ENCODE assay signal across 13 cellular contexts in the genomic region with DNA sequence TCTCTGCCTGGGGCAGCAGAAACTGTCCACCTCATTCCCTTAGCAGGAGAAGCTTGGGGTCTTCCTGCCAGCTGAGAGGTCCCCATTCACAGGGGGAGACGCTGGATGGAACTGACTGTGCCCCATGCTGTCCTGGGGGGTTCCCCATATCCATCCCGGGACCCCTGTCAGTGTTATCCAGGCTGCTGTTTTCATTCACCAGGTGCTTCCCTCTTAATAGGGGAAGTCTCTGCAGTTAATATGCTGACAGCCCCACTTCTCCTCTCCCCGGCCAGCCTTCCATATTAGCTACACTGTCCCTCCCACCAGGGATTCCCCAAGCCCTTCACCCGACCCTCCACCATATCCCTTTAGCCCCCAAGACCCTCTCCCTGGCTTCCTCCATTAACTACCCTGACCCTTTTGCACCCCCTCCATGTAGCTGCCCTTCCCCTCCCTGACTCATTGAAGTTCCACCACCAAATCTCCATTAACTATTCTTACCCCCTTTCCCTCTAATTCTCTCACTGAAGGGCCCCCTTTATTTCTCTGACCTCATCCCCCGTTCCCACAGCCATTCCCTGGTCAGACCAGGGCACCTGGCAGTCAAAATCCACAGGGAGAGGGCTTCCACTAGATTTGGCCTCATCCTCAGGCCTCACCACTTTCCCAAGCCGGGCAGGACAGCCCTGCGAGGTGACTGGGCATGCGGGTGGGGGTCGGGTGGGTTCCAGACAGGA.
DNase-seq lines count a peak whose midpoint lies in the region; ATAC-seq and TF ChIP-seq lines count a peak whose summit lies in the region.
"Had no signal": no experiment of that assay in that cellular context is flagged by ENCODE, and none has a peak within 500 bp of the region (broad histone marks: within the 10 kb centered on the region; RNA-seq: fewer than 3 reads in every experiment).

No MANE protein-coding gene starts in this region.

- in situ Hi-C loops in gastrocnemius medialis (cut with MboI; ENCODE audit: low sequenced_read_pairs in 4 of 4) = no loop called here

- H3K9ac ChIP-seq in smooth muscle cell (ENCODE audit: low read depth) = no peak overlapping the region

- H3K9me3 ChIP-seq in T-helper 17 cell (ENCODE audit: control insufficient read depth, low read length, poor library complexity, severe bottlenecking) = no peaks in the 10 kb centered on the region
- H3K9me3 ChIP-seq in iPS DF 6.9 (ENCODE audit: control insufficient read depth, insufficient read depth, low read length) = no peaks in the 10 kb centered on the region
- no peaks in the 10 kb centered on the region for H3K9me3 ChIP-seq in smooth muscle cell (replicated peaks; ENCODE audit: low read depth)
- no peaks in the 10 kb centered on the region for H3K9me3 ChIP-seq in gastrocnemius medialis

- peaks cover 18% of the 10 kb centered on the region for H3K4me1 Mint-ChIP-seq in activated T-cell treated with anti-CD3 and anti-CD28 coated beads, Interleukin-2, amount 50 U/mL, for 4 hours (ENCODE audit: low read depth)
- H3K4me1 Mint-ChIP-seq in T-helper 17 cell = peaks cover 21% of the 10 kb centered on the region

- H3K4me1 ChIP-seq in iPS DF 6.9 (ENCODE audit: control insufficient read depth, insufficient read depth, low read length) (peaks cover 4% of the 10 kb centered on the region; the same call in 1 of the 2 replicates), smooth muscle cell (ENCODE audit: low read depth) (peaks cover 19% of the 10 kb centered on the region), gastrocnemius medialis (no peaks in the 10 kb centered on the region)

- H3K9me3 Mint-ChIP-seq in activated T-cell treated with anti-CD3 and anti-CD28 coated beads, Interleukin-2, amount 50 U/mL, for 4 hours = no peaks in the 10 kb centered on the region
- H3K9me3 Mint-ChIP-seq: activated naive CD4-positive, alpha-beta T cell treated with anti-CD3 and anti-CD28 coated beads, Interleukin-2, amount 50 U/mL, for 72 hours had no signal

- H3K4me3 ChIP-seq in iPS DF 6.9 (ENCODE audit: low read length) (peak overlapping the region; percentile 34; the same call in 1 of the 2 replicates), smooth muscle cell (peak overlapping the region; percentile 43), gastrocnemius medialis (no peak overlapping the region)

- no peak overlapping the region for H2AFZ ChIP-seq in smooth muscle cell (ENCODE audit: low read depth)

- H3K36me3 ChIP-seq in iPS DF 6.9 (ENCODE audit: control insufficient read depth, insufficient read depth, low read length) (no peaks in the 10 kb centered on the region), smooth muscle cell (ENCODE audit: low read depth) (no peaks in the 10 kb centered on the region), gastrocnemius medialis (no peaks in the 10 kb centered on the region)

- peaks cover 6% of the 10 kb centered on the region for H3F3A ChIP-seq in smooth muscle cell (ENCODE audit: low read depth)

- no peak for TF ChIP-seq POLR2A in gastrocnemius medialis (IDR thresholded peaks at IDR 0.05)

- TF ChIP-seq CTCF in smooth muscle cell (IDR thresholded peaks at IDR 0.05; ENCODE audit: borderline replicate concordance, insufficient read depth, poor library complexity, severe bottlenecking) (no peak), gastrocnemius medialis (IDR thresholded peaks at IDR 0.05 in 4 of 5, conservative IDR thresholded peaks at IDR 0.05 in 1 of 5) (no peak)

- no peak for DNase-seq in activated T-cell treated with anti-CD3 and anti-CD28 coated beads, Interleukin-2, amount 50 U/mL, for 4 hours
- DNase-seq in activated T-cell treated with anti-CD3 and anti-CD28 coated beads for 4 hours (no peak), T-helper 17 cell (no peak), iPS DF 6.9 (ENCODE audit: low read depth, low spot score) (no peak), smooth muscle cell (lab: John Stamatoyannopoulos, UW; ENCODE audit: unreplicated experiment) (no peak), gastrocnemius medialis (no peak), NCI-H1092 (lab: John Stamatoyannopoulos, UW) (no peak)
- DNase-seq: dermis blood vessel endothelial cell, DMS53, NCI-H187 had no signal

- no peaks in the 10 kb centered on the region for H3K36me3 Mint-ChIP-seq in activated T-cell treated with anti-CD3 and anti-CD28 coated beads, Interleukin-2, amount 50 U/mL, for 4 hours (ENCODE audit: insufficient read depth)
- peaks cover 20% of the 10 kb centered on the region for H3K36me3 Mint-ChIP-seq in T-helper 17 cell (ENCODE audit: low read depth)
- H3K36me3 Mint-ChIP-seq: IgD-negative memory B cell had no signal

- H3K4me2 ChIP-seq in smooth muscle cell = peak overlapping the region; percentile 88

- H3K79me2 ChIP-seq in smooth muscle cell (ENCODE audit: low read depth) = no peaks in the 10 kb centered on the region

- ATAC-seq in activated T-cell treated with anti-CD3 and anti-CD28 coated beads, Interleukin-2, amount 50 U/mL, for 4 hours = no peak
- ATAC-seq in T-helper 17 cell (no peak), gastrocnemius medialis (no peak), HG03280 (IDR thresholded peaks at IDR 0.05; ENCODE audit: unreplicated experiment) (no peak)

- H3K27ac Mint-ChIP-seq in T-helper 17 cell = no peak overlapping the region
- H3K27ac Mint-ChIP-seq: IgD-negative memory B cell had no signal

- no peaks in the 10 kb centered on the region for H4K20me1 ChIP-seq in smooth muscle cell (ENCODE audit: low read depth)

- 100% methylated on average over 1 of the region's 9 CpGs for WGBS in iPS DF 6.9 (ENCODE audit: insufficient coverage, insufficient read length)
- WGBS in smooth muscle cell (ENCODE audit: low lambda C conversion rate) = 28% methylated on average over 8 of the region's 9 CpGs

- peak overlapping the region; percentile 46 for H3K4me3 Mint-ChIP-seq in activated T-cell treated with anti-CD3 and anti-CD28 coated beads, Interleukin-2, amount 50 U/mL, for 4 hours
- peak overlapping the region; percentile 85 for H3K4me3 Mint-ChIP-seq in T-helper 17 cell

- peaks cover 67% of the 10 kb centered on the region for H3K27me3 Mint-ChIP-seq in activated T-cell treated with anti-CD3 and anti-CD28 coated beads, Interleukin-2, amount 50 U/mL, for 4 hours (ENCODE audit: low read depth)
- peaks cover 73% of the 10 kb centered on the region for H3K27me3 Mint-ChIP-seq in T-helper 17 cell

- H3K27ac ChIP-seq in iPS DF 6.9 (ENCODE audit: low read length) (no peak overlapping the region), smooth muscle cell (ENCODE audit: low read depth) (no peak overlapping the region), gastrocnemius medialis (no peak overlapping the region)

- intact Hi-C loops in gastrocnemius medialis (cut with DNase I; ENCODE audit: low total_unique reads) = no loop called here

- H3K27me3 ChIP-seq in iPS DF 6.9 (ENCODE audit: control insufficient read depth, insufficient read depth, low read length) = peaks cover 41% of the 10 kb centered on the region
- peaks cover 68% of the 10 kb centered on the region for H3K27me3 ChIP-seq in smooth muscle cell (ENCODE audit: low read depth)
- peaks cover 65 to 73% (median 66%) of the 10 kb centered on the region in 3 donors for H3K27me3 ChIP-seq in gastrocnemius medialis

Comparison
In these comparisons a context has a peak if more than half of its experiments do, and no peak if none do; other contexts are left out.
1. H3K4me3 ChIP-seq: peak in iPS DF 6.9 (single experiment) and smooth muscle cell (single experiment); none in gastrocnemius medialis (0 of 4).